ENCODE assay signal across 16 cellular contexts in genomic region chr1:205715628-205716027, GRCh38. TPM values are rescaled to one million over a fixed set of nuclear protein-coding genes. Genes with fewer than 3 reads are reported as not detected.
DNase-seq lines count a peak whose midpoint lies in the region; ATAC-seq and TF ChIP-seq lines count a peak whose summit lies in the region.
"Had no signal": no experiment of that assay in that cellular context is flagged by ENCODE, and none has a peak within 500 bp of the region (broad histone marks: within the 10 kb centered on the region; RNA-seq: fewer than 3 reads in every experiment).

No MANE protein-coding gene starts in this region.

- intact Hi-C loops in transverse colon (cut with DNase I; ENCODE audit: low total_unique reads): no loop called here

- in situ Hi-C loops in transverse colon (cut with MboI; ENCODE audit: low pct_ligation_motif_present in 1 of 4, low pct_unique_long_range_greater_than_20kb in 1 of 4, low sequenced_read_pairs in 3 of 4): loop anchor here in 1 of 4 donors (10.0 kb wide), 1 partner anchor 61 kb away; no protein-coding TSS in a partner anchor

- H3K4me1 ChIP-seq in endodermal cell (ENCODE audit: control insufficient read depth, insufficient read depth, low read length) (peaks cover 4% of the 10 kb centered on the region), transverse colon (peaks cover 0 to 43% (median 24%) of the 10 kb centered on the region in 4 donors)
- H3K4me1 ChIP-seq: thyroid gland had no signal

- WGBS in endodermal cell (ENCODE audit: insufficient coverage in 1 of 2, insufficient read length in 1 of 2), 2 experiments: 93 to 100% methylated on average over 4 to 5 of the region's 5 CpGs
- 69 to 78% methylated on average over 3 to 5 of the region's 5 CpGs for WGBS in transverse colon (ENCODE audit: low coverage in 1 of 2), 2 donors

- ATAC-seq in activated T-cell treated with anti-CD3 and anti-CD28 coated beads, Interleukin-2, amount 50 U/mL, for 4 hours: no peak
- ATAC-seq in GM19395 (IDR thresholded peaks at IDR 0.05; ENCODE audit: unreplicated experiment): no peak

- no peak overlapping the region for H3K9ac ChIP-seq in endodermal cell (ENCODE audit: extremely low read depth, low read length, poor library complexity, severe bottlenecking)

- peaks cover 76% of the 10 kb centered on the region for H3K36me3 Mint-ChIP-seq in activated T-cell treated with anti-CD3 and anti-CD28 coated beads, Interleukin-2, amount 50 U/mL, for 24 hours (ENCODE audit: low read depth)
- H3K36me3 Mint-ChIP-seq in activated T-cell treated with anti-CD3 and anti-CD28 coated beads, Interleukin-2, amount 50 U/mL, for 4 hours (ENCODE audit: insufficient read depth): peaks cover 39% of the 10 kb centered on the region
- H3K36me3 Mint-ChIP-seq in endodermal cell (ENCODE audit: low read depth): peaks cover 57% of the 10 kb centered on the region
- H3K36me3 Mint-ChIP-seq in progenitor cell of endocrine pancreas (ENCODE audit: insufficient read depth): peaks cover 32% of the 10 kb centered on the region

- H3K9me3 ChIP-seq in endodermal cell (ENCODE audit: control insufficient read depth, low read length): no peaks in the 10 kb centered on the region
- H3K9me3 ChIP-seq in transverse colon: no peaks in the 10 kb centered on the region
- H3K9me3 ChIP-seq: thyroid gland had no signal

- H3K27me3 ChIP-seq in endodermal cell (ENCODE audit: control insufficient read depth, insufficient read depth, low read length, poor library complexity, severe bottlenecking) (no peaks in the 10 kb centered on the region), transverse colon (no peaks in the 10 kb centered on the region)
- H3K27me3 ChIP-seq: thyroid gland had no signal

- H3K36me3 ChIP-seq in endodermal cell (ENCODE audit: control insufficient read depth, insufficient read depth, low read length) (peaks cover 90% of the 10 kb centered on the region), transverse colon (peaks cover 0 to 31% (median 15%) of the 10 kb centered on the region in 4 donors)

- H3K4me3 ChIP-seq in endodermal cell (ENCODE audit: low read length) (no peak overlapping the region), transverse colon (no peak overlapping the region)
- H3K4me3 ChIP-seq: thyroid gland had no signal

- H3K9me3 Mint-ChIP-seq in activated T-cell treated with anti-CD3 and anti-CD28 coated beads, Interleukin-2, amount 50 U/mL, for 24 hours: no peaks in the 10 kb centered on the region
- H3K9me3 Mint-ChIP-seq in activated T-cell treated with anti-CD3 and anti-CD28 coated beads, Interleukin-2, amount 50 U/mL, for 4 hours: no peaks in the 10 kb centered on the region
- no peaks in the 10 kb centered on the region for H3K9me3 Mint-ChIP-seq in endodermal cell
- H3K9me3 Mint-ChIP-seq in progenitor cell of endocrine pancreas (ENCODE audit: low read depth): no peaks in the 10 kb centered on the region
- H3K9me3 Mint-ChIP-seq: T-helper 2 cell treated with Interferon-gamma antibody and Interleukin-4, amounts not matched to agents 5 μg/mL and 100 μg/mL, for 36 hours had no signal

- no peak for TF ChIP-seq POLR2A in transverse colon (IDR thresholded peaks at IDR 0.05)

- no peak for TF ChIP-seq EP300 in transverse colon (IDR thresholded peaks at IDR 0.05; ENCODE audit: low read depth)

- H3K27ac Mint-ChIP-seq in activated T-cell treated with anti-CD3 and anti-CD28 coated beads, Interleukin-2, amount 50 U/mL, for 24 hours: peak overlapping the region; percentile 38
- H3K27ac Mint-ChIP-seq in endodermal cell: peak overlapping the region; percentile 2
- H3K27ac Mint-ChIP-seq in progenitor cell of endocrine pancreas: peak overlapping the region; percentile 2
- H3K27ac Mint-ChIP-seq: T-helper 2 cell treated with Interferon-gamma antibody and Interleukin-4, amounts not matched to agents 5 μg/mL and 100 μg/mL, for 36 hours had no signal

- DNase-seq in activated T-cell treated with anti-CD3 and anti-CD28 coated beads, Interleukin-2, amount 50 U/mL, for 24 hours: no peak
- DNase-seq in activated T-cell treated with anti-CD3 and anti-CD28 coated beads, Interleukin-2, amount 50 U/mL, for 4 hours: no peak
- DNase-seq in NOMO-1 treated with dmso at 0.1 percent for 144 hours (lab: John Stamatoyannopoulos, UW; ENCODE audit: unreplicated experiment): peak; percentile 32
- no peak for DNase-seq in endodermal cell
- DNase-seq in progenitor cell of endocrine pancreas (ENCODE audit: low spot score, unreplicated experiment): no peak
- DNase-seq in transverse colon: no peak
- no peak for DNase-seq in HCEC 1CT
- DNase-seq: activated CD4-positive, alpha-beta T cell treated with anti-CD3 and anti-CD28 coated beads, Interleukin-2, amount 50 U/mL, for 4 hours; activated gamma-delta T cell; DMS 273 treated with DMSO at 0.1 percent for 48 hours; foreskin fibroblast; NCI-H1092 treated with DMSO at 0.1 percent for 48 hours; RPMI8226; thyroid gland had no signal

- H3K27me3 Mint-ChIP-seq in activated T-cell treated with anti-CD3 and anti-CD28 coated beads, Interleukin-2, amount 50 U/mL, for 24 hours: no peaks in the 10 kb centered on the region
- H3K27me3 Mint-ChIP-seq in activated T-cell treated with anti-CD3 and anti-CD28 coated beads, Interleukin-2, amount 50 U/mL, for 4 hours (ENCODE audit: low read depth): no peaks in the 10 kb centered on the region
- no peaks in the 10 kb centered on the region for H3K27me3 Mint-ChIP-seq in endodermal cell (ENCODE audit: insufficient read depth)
- H3K27me3 Mint-ChIP-seq in progenitor cell of endocrine pancreas: no peaks in the 10 kb centered on the region

- no peak overlapping the region for H3K27ac ChIP-seq in endodermal cell (ENCODE audit: low read depth, low read length)
- H3K27ac ChIP-seq in transverse colon: peak overlapping the region in 1 of 4 donors; percentile 74
- H3K27ac ChIP-seq: thyroid gland had no signal

- no peak for TF ChIP-seq CTCF in endodermal cell (conservative IDR thresholded peaks at IDR 0.05)
- no peak for TF ChIP-seq CTCF in progenitor cell of endocrine pancreas (IDR thresholded peaks at IDR 0.05; ENCODE audit: unreplicated experiment)
- no peak for TF ChIP-seq CTCF in transverse colon (IDR thresholded peaks at IDR 0.05)

- no peak overlapping the region for H3K4me3 Mint-ChIP-seq in activated T-cell treated with anti-CD3 and anti-CD28 coated beads, Interleukin-2, amount 50 U/mL, for 24 hours
- no peak overlapping the region for H3K4me3 Mint-ChIP-seq in activated T-cell treated with anti-CD3 and anti-CD28 coated beads, Interleukin-2, amount 50 U/mL, for 4 hours
- H3K4me3 Mint-ChIP-seq in endodermal cell (no peak overlapping the region), progenitor cell of endocrine pancreas (ENCODE audit: low read depth) (no peak overlapping the region)
- H3K4me3 Mint-ChIP-seq: T-helper 2 cell treated with Interferon-gamma antibody and Interleukin-4, amounts not matched to agents 5 μg/mL and 100 μg/mL, for 36 hours had no signal

- H3K4me1 Mint-ChIP-seq in activated T-cell treated with anti-CD3 and anti-CD28 coated beads, Interleukin-2, amount 50 U/mL, for 24 hours (ENCODE audit: low read depth): peaks cover 46% of the 10 kb centered on the region
- H3K4me1 Mint-ChIP-seq in activated T-cell treated with anti-CD3 and anti-CD28 coated beads, Interleukin-2, amount 50 U/mL, for 4 hours (ENCODE audit: low read depth): peaks cover 19% of the 10 kb centered on the region
- H3K4me1 Mint-ChIP-seq in endodermal cell: peaks cover 40% of the 10 kb centered on the region
- H3K4me1 Mint-ChIP-seq in progenitor cell of endocrine pancreas (ENCODE audit: low read depth): peaks cover 49% of the 10 kb centered on the region

RNA-seq across cellular contexts. Expression of gene NUCKS1, which starts 34.4 kb away (rescaled TPM):
- total RNA-seq in activated T-cell treated with anti-CD3 and anti-CD28 coated beads, Interleukin-2, amount 50 U/mL, for 4 hours: 100 to 1,000 TPM in 1 of 3 donors, 10 to 100 TPM in 2; 84.5 to 107 (median 93.4) TPM
- total RNA-seq in endodermal cell (100 to 1,000 TPM; 380 to 532 TPM), progenitor cell of endocrine pancreas (222 and 245 TPM in 2 replicates), transverse colon (10 to 100 TPM; 21.7 to 45.7 (median 35.1) TPM)
- 267 TPM for polyA plus RNA-seq in endodermal cell (2013, experiment 1 of 2)
- 284 TPM for polyA plus RNA-seq in endodermal cell (2013, experiment 2 of 2)

RNA-seq across cellular contexts. Expression of gene SLC45A3, which starts 35.3 kb away (rescaled TPM):
- total RNA-seq in activated T-cell treated with anti-CD3 and anti-CD28 coated beads, Interleukin-2, amount 50 U/mL, for 4 hours: 1 to 10 TPM in 2 of 3 donors, under 1 TPM in 1; 0.34 to 1.4 (median 1.1) TPM
- total RNA-seq in endodermal cell (10 to 100 TPM in 1 of 2 donors, 1 to 10 TPM in 1; 7.9 to 10.2 TPM), progenitor cell of endocrine pancreas (8.4 and 8.6 TPM in 2 replicates), transverse colon (10 to 100 TPM; 12.2 to 29.1 (median 17.0) TPM)
- 22.4 TPM for polyA plus RNA-seq in endodermal cell (2013, experiment 1 of 2)
- polyA plus RNA-seq in endodermal cell (2013, experiment 2 of 2): 17.5 TPM

RNA-seq across cellular contexts. Expression of gene RAB29, which starts 59.7 kb away (rescaled TPM):
- total RNA-seq in activated T-cell treated with anti-CD3 and anti-CD28 coated beads, Interleukin-2, amount 50 U/mL, for 4 hours: 10 to 100 TPM; 14.6 to 23.0 (median 19.0) TPM
- total RNA-seq in endodermal cell (1 to 10 TPM; 5.7 to 7.2 TPM), progenitor cell of endocrine pancreas (7.5 and 8.5 TPM in 2 replicates), transverse colon (10 to 100 TPM in 2 of 4 donors, 1 to 10 TPM in 2; 1.1 to 13.9 (median 10.2) TPM)
- 6.7 TPM for polyA plus RNA-seq in endodermal cell (2013, experiment 1 of 2)
- 5.6 TPM for polyA plus RNA-seq in endodermal cell (2013, experiment 2 of 2)
